7 cellular contexts compared by ENCODE assay signal in the genomic region with DNA sequence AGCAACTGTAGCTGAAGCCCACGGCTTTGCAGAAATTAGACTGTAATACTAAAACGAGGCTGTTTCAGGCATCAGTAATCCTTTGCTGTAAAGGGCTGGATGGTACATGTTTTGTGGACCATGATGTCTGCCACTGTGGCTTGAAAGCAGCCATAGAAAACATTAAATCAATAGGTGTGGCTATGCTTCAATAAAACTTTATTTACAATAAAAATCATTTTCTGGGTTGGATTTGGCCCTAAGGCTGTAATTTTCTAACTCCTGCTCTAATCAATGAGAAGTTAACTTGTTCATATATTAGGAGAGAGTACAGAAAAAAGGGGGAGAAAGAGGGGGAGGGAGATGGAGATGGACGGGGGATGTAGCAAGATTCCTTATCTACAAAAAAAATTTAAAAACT.
"Had no signal": no experiment of that assay in that cellular context is flagged by ENCODE, and none has a peak within 500 bp of the region (broad histone marks: within the 10 kb centered on the region; RNA-seq: fewer than 3 reads in every experiment).

No MANE protein-coding gene starts in this region.

- FAIRE-seq: HepG2, HTR-8/SVneo had no signal

- H3K4me3 Mint-ChIP-seq: IgD-negative memory B cell had no signal

- H3K27me3 Mint-ChIP-seq: IgD-negative memory B cell had no signal

- DNase-seq: IMR-90, KBM-7, KG1 had no signal

- H3K27ac ChIP-seq: HL-60 had no signal

- H3K27ac Mint-ChIP-seq: IgD-negative memory B cell had no signal

- ATAC-seq: HepG2 had no signal
